Comparison of ENCODE assay signal across 20 cellular contexts in genomic region chr4:58138786-58139185, GRCh38.
"Had no signal": no experiment of that assay in that cellular context is flagged by ENCODE, and none has a peak within 500 bp of the region (broad histone marks: within the 10 kb centered on the region; RNA-seq: fewer than 3 reads in every experiment).

No MANE protein-coding gene starts in this region.

- H3K9me3 Mint-ChIP-seq: activated CD4-positive, alpha-beta T cell treated with anti-CD3 and anti-CD28 coated beads, Interleukin-2, amount 10 ng/mL, durations not matched to agents 7 days and 5 days; activated naive CD8-positive, alpha-beta T cell treated with anti-CD3 and anti-CD28 coated beads for 36 hours; activated T-helper 1 cell treated with anti-CD3 and anti-CD28 coated beads, Interleukin-12 subunit alpha, Interleukin-12 subunit beta, Interleukin-2, Interleukin-4 antibody, amounts not matched to agents 30 ng/mL and 10 ng/mL and 1 ng/mL, durations not matched to agents 14 hours and 24 hours and 36 hours; stimulated activated naive B cell treated with anti-CD40 and anti-IgM and Interleukin-4, amounts not matched to agents 10 μg/mL and 1 μg/mL and 100 μg/mL, for 72 hours had no signal

- H3K4me3 ChIP-seq: body of pancreas, esophagus squamous epithelium, tibial nerve, vagina had no signal

- H3K27ac ChIP-seq: body of pancreas, esophagus squamous epithelium, tibial nerve, vagina had no signal

- H3K4me1 ChIP-seq: body of pancreas, esophagus squamous epithelium, tibial nerve, vagina had no signal

- H3K27me3 ChIP-seq: body of pancreas, esophagus squamous epithelium, tibial nerve, vagina had no signal

- H3K27ac Mint-ChIP-seq: activated CD4-positive, alpha-beta T cell treated with anti-CD3 and anti-CD28 coated beads, Interleukin-2, amount 10 ng/mL, durations not matched to agents 7 days and 5 days; activated naive CD8-positive, alpha-beta T cell treated with anti-CD3 and anti-CD28 coated beads for 36 hours; activated T-helper 1 cell treated with anti-CD3 and anti-CD28 coated beads, Interleukin-12 subunit alpha, Interleukin-12 subunit beta, Interleukin-2, Interleukin-4 antibody, amounts not matched to agents 30 ng/mL and 10 ng/mL and 1 ng/mL, durations not matched to agents 14 hours and 24 hours and 36 hours; natural killer cell treated with Interleukin-12 subunit alpha and Interleukin-12 subunit beta and Interleukin-15 and Interleukin-18, amount 100 ng/mL, for 72 hours; stimulated activated naive B cell treated with anti-CD40 and anti-IgM and Interleukin-4, amounts not matched to agents 10 μg/mL and 1 μg/mL and 100 μg/mL, for 72 hours had no signal

- H3K27me3 Mint-ChIP-seq: activated CD4-positive, alpha-beta T cell treated with anti-CD3 and anti-CD28 coated beads, Interleukin-2, amount 10 ng/mL, durations not matched to agents 7 days and 5 days; activated naive CD8-positive, alpha-beta T cell treated with anti-CD3 and anti-CD28 coated beads for 36 hours; natural killer cell treated with Interleukin-12 subunit alpha and Interleukin-12 subunit beta and Interleukin-15 and Interleukin-18, amount 100 ng/mL, for 72 hours; stimulated activated naive B cell treated with anti-CD40 and anti-IgM and Interleukin-4, amounts not matched to agents 10 μg/mL and 1 μg/mL and 100 μg/mL, for 72 hours had no signal

- ATAC-seq: body of pancreas; left ventricle myocardium superior; natural killer cell treated with Interleukin-12 subunit alpha and Interleukin-12 subunit beta and Interleukin-15 and Interleukin-18, amount 100 ng/mL, for 72 hours; stimulated activated naive B cell treated with anti-CD40 and anti-IgM and Interleukin-4, amounts not matched to agents 10 μg/mL and 1 μg/mL and 100 μg/mL, for 72 hours had no signal

- H3K4me1 Mint-ChIP-seq: activated CD4-positive, alpha-beta T cell treated with anti-CD3 and anti-CD28 coated beads, Interleukin-2, amount 10 ng/mL, durations not matched to agents 7 days and 5 days; activated naive CD8-positive, alpha-beta T cell treated with anti-CD3 and anti-CD28 coated beads for 36 hours; stimulated activated naive B cell treated with anti-CD40 and anti-IgM and Interleukin-4, amounts not matched to agents 10 μg/mL and 1 μg/mL and 100 μg/mL, for 72 hours had no signal

- DNase-seq: activated CD4-positive, alpha-beta T cell treated with anti-CD3 and anti-CD28 coated beads, Interleukin-2, amount 10 ng/mL, durations not matched to agents 7 days and 5 days; activated CD4-positive, CD25-positive, alpha-beta regulatory T cell; activated CD8-positive, alpha-beta memory T cell treated with anti-CD3 and anti-CD28 coated beads for 24 hours; activated naive CD8-positive, alpha-beta T cell treated with anti-CD3 and anti-CD28 coated beads for 36 hours; amygdala; body of pancreas; central memory CD4-positive, alpha-beta T cell; cortex of kidney; effector CD4-positive, alpha-beta T cell; esophagus squamous epithelium; left ventricle myocardium superior; mesenchymal stem cell; nucleus accumbens; posterior cingulate gyrus; stimulated activated CD4-positive, alpha-beta T cell treated with anti-CD3 and anti-CD28 coated beads, Interleukin-2, amount 100 ng/mL, for 48 hours; stimulated activated naive B cell treated with anti-CD40 and anti-IgM and Interleukin-4, amounts not matched to agents 10 μg/mL and 1 μg/mL and 100 μg/mL, for 72 hours had no signal

- H3K4me3 Mint-ChIP-seq: activated CD4-positive, alpha-beta T cell treated with anti-CD3 and anti-CD28 coated beads, Interleukin-2, amount 10 ng/mL, durations not matched to agents 7 days and 5 days; activated naive CD8-positive, alpha-beta T cell treated with anti-CD3 and anti-CD28 coated beads for 36 hours; activated T-helper 1 cell treated with anti-CD3 and anti-CD28 coated beads, Interleukin-12 subunit alpha, Interleukin-12 subunit beta, Interleukin-2, Interleukin-4 antibody, amounts not matched to agents 30 ng/mL and 10 ng/mL and 1 ng/mL, durations not matched to agents 14 hours and 24 hours and 36 hours; natural killer cell treated with Interleukin-12 subunit alpha and Interleukin-12 subunit beta and Interleukin-15 and Interleukin-18, amount 100 ng/mL, for 72 hours; stimulated activated naive B cell treated with anti-CD40 and anti-IgM and Interleukin-4, amounts not matched to agents 10 μg/mL and 1 μg/mL and 100 μg/mL, for 72 hours had no signal

- H3K36me3 ChIP-seq: esophagus squamous epithelium, tibial nerve, vagina had no signal

- H3K36me3 Mint-ChIP-seq: activated naive CD8-positive, alpha-beta T cell treated with anti-CD3 and anti-CD28 coated beads for 36 hours; natural killer cell treated with Interleukin-12 subunit alpha and Interleukin-12 subunit beta and Interleukin-15 and Interleukin-18, amount 100 ng/mL, for 72 hours; stimulated activated naive B cell treated with anti-CD40 and anti-IgM and Interleukin-4, amounts not matched to agents 10 μg/mL and 1 μg/mL and 100 μg/mL, for 72 hours had no signal

- H3K9me3 ChIP-seq: body of pancreas, esophagus squamous epithelium, tibial nerve, vagina had no signal
